Comparison of ENCODE assay signal across 8 cellular contexts in genomic region chr7:17234398-17235021, GRCh38.
DNase-seq lines count a peak whose midpoint lies in the region; ATAC-seq, FAIRE-seq and TF ChIP-seq lines count a peak whose summit lies in the region.

No MANE protein-coding gene starts in this region.

- no peaks in the 10 kb centered on the region for H4K20me1 ChIP-seq in MM.1S (ENCODE audit: insufficient read depth, low read length)

- no peaks in the 10 kb centered on the region for H3K9me2 ChIP-seq in MM.1S (replicated peaks; ENCODE audit: insufficient read depth, low read length)

- DNase-seq in GM06990 (ENCODE audit: extremely low read depth, insufficient read length) = peak; percentile 62
- peak; percentile 52 for DNase-seq in H54 (ENCODE audit: insufficient read length, low spot score)
- peak; percentile 63 for DNase-seq in MM.1S
- DNase-seq in activated CD8-positive, alpha-beta memory T cell treated with anti-CD3 and anti-CD28 coated beads for 48 hours (ENCODE audit: low read depth in 2 of 3, low spot score in 2 of 3) = peak in 2 of 3 experiments; percentile 5 to 31
- DNase-seq in renal cortical epithelial cell (ENCODE audit: low read depth) = peak; percentile 98
- DNase-seq in OCI-M2 (lab: John Stamatoyannopoulos, UW; ENCODE audit: unreplicated experiment) = no peak
- DNase-seq in cerebellum (ENCODE audit: low spot score) = no peak

- H3F3A ChIP-seq in MM.1S (ENCODE audit: insufficient read depth, low read length) = peaks cover 3% of the 10 kb centered on the region; the same call in 1 of the 2 replicates

- TF ChIP-seq POLR2A in H54 (IDR thresholded peaks at IDR 0.05; ENCODE audit: low read depth, low read length) = no peak

- H3K36me3 ChIP-seq in GM06990 (ENCODE audit: control insufficient read depth, insufficient read depth, low read length) = no peaks in the 10 kb centered on the region
- no peaks in the 10 kb centered on the region for H3K36me3 ChIP-seq in MM.1S (replicated peaks; ENCODE audit: insufficient read depth, low read length)

- no peak for TF ChIP-seq CTCF in GM06990 (IDR thresholded peaks at IDR 0.05; ENCODE audit: insufficient read depth, low read length, poor library complexity, severe bottlenecking)
- TF ChIP-seq CTCF in MM.1S (IDR thresholded peaks at IDR 0.05; ENCODE audit: low read length) = no peak

- no peaks in the 10 kb centered on the region for H3K9me3 ChIP-seq in MM.1S (replicated peaks; ENCODE audit: insufficient read depth, low read length)

- H3K4me1 ChIP-seq in MM.1S (ENCODE audit: low read length) = peaks cover 16% of the 10 kb centered on the region; the same call in 1 of the 2 replicates

- H3K4me3 ChIP-seq in GM06990 (replicated peaks; ENCODE audit: low read depth, low read length) (peak overlapping the region; percentile 8), MM.1S (ENCODE audit: low read length) (peak overlapping the region; percentile 41; the same call in 1 of the 2 replicates)

- peak; percentile 90 for ATAC-seq in esophagus mucosa

- peak overlapping the region; percentile 31; the same call in 1 of the 2 replicates for H3K9ac ChIP-seq in MM.1S (ENCODE audit: low read length)

- no peaks in the 10 kb centered on the region for H3K79me2 ChIP-seq in MM.1S (ENCODE audit: low read length)

- peak; percentile 93 for FAIRE-seq in H54 (lab: Jason Lieb, UNC)

- peak overlapping the region; percentile 64 for H2AFZ ChIP-seq in MM.1S (ENCODE audit: low read length)

- H3K4me2 ChIP-seq in MM.1S (ENCODE audit: low read depth, low read length) = peak overlapping the region; percentile 57

- H3K27me3 ChIP-seq in GM06990 (replicated peaks; ENCODE audit: control insufficient read depth, insufficient read depth, low read length) (no peaks in the 10 kb centered on the region), MM.1S (replicated peaks; ENCODE audit: insufficient read depth, low read length) (no peaks in the 10 kb centered on the region)

- peak overlapping the region; percentile 64; the same call in 1 of the 2 replicates for H3K27ac ChIP-seq in MM.1S (ENCODE audit: low read length)

Comparison
In these comparisons a context has a peak if more than half of its experiments do, and no peak if none do; other contexts are left out.
1. DNase-seq: peak in GM06990 (single experiment), H54 (single experiment), MM.1S (single experiment), activated CD8-positive, alpha-beta memory T cell treated with anti-CD3 and anti-CD28 coated beads for 48 hours (2 of 3) and renal cortical epithelial cell (single experiment); none in OCI-M2 (single experiment) and cerebellum (single experiment).